In the genomic region with DNA sequence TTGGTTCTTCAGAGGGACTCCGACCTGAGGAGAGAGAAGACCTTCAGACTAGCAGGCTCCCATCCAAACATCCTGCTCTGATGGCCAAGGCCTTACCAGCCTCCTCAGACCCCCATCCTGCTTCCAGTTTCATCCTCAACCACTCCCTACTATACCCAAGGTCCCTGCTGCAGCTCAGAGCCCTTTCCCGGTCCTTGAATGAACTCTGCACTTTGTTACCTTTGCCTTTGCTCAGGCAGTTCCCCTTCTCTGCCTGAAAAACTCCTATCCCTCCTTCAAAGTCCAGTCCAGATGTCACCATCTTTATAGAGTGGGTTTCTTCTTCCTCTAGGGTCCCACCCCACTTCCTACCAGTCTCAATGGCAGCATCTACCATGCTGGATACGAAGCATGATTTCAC, we compare ENCODE assay signal across 3 cellular contexts.
TF ChIP-seq lines count a peak whose summit lies in the region.

No MANE protein-coding gene starts in this region.

TF ChIP-seq in SK-N-SH treated with all-trans-retinoic acid at 6 μM for 48 hours, 23 proteins besides CTCF, POLR2A, EP300 and RAD21:
- TF ChIP-seq, protein P1, sequence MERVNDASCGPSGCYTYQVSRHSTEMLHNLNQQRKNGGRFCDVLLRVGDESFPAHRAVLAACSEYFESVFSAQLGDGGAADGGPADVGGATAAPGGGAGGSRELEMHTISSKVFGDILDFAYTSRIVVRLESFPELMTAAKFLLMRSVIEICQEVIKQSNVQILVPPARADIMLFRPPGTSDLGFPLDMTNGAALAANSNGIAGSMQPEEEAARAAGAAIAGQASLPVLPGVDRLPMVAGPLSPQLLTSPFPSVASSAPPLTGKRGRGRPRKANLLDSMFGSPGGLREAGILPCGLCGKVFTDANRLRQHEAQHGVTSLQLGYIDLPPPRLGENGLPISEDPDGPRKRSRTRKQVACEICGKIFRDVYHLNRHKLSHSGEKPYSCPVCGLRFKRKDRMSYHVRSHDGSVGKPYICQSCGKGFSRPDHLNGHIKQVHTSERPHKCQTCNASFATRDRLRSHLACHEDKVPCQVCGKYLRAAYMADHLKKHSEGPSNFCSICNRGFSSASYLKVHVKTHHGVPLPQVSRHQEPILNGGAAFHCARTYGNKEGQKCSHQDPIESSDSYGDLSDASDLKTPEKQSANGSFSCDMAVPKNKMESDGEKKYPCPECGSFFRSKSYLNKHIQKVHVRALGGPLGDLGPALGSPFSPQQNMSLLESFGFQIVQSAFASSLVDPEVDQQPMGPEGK (CRISPR knock-in tag; IDR thresholded peaks at IDR 0.05; ENCODE audit: borderline replicate concordance) = no peak
- TF ChIP-seq ZFP3 (CRISPR knock-in tag; IDR thresholded peaks at IDR 0.05) (0 out of 2 replicates have a peak, but pooled peaks have one; percentile 17), RARB (CRISPR knock-in tag; IDR thresholded peaks at IDR 0.05) (no peak), TCF4 (CRISPR knock-in tag; IDR thresholded peaks at IDR 0.05; ENCODE audit: borderline replicate concordance) (no peak)

TF ChIP-seq in SK-N-SH, 30 proteins besides CTCF, POLR2A, EP300 and RAD21:
- TF ChIP-seq POLR2AphosphoS5 (IDR thresholded peaks at IDR 0.05; ENCODE audit: low read depth, low read length) (no peak), RXRA (IDR thresholded peaks at IDR 0.05; ENCODE audit: borderline replicate concordance, low read depth) (no peak), EZH2phosphoT487 (IDR thresholded peaks at IDR 0.05; ENCODE audit: borderline replicate concordance, low read depth) (no peak), FOSL2 (IDR thresholded peaks at IDR 0.05; ENCODE audit: borderline replicate concordance, low read depth) (no peak), RFX5 (IDR thresholded peaks at IDR 0.05; ENCODE audit: low read length) (no peak), SMC3 (IDR thresholded peaks at IDR 0.05; ENCODE audit: low read depth, low read length) (no peak), MXI1 (IDR thresholded peaks at IDR 0.05; ENCODE audit: low read depth, low read length) (no peak), NFIC (IDR thresholded peaks at IDR 0.05; ENCODE audit: borderline replicate concordance) (no peak), FOXJ3 (CRISPR knock-in tag; IDR thresholded peaks at IDR 0.05) (no peak), JUND (IDR thresholded peaks at IDR 0.05) (no peak), GATA2 (CRISPR knock-in tag; IDR thresholded peaks at IDR 0.05) (no peak), YY1 (IDR thresholded peaks at IDR 0.05; ENCODE audit: low read depth) (no peak), TAF1 (IDR thresholded peaks at IDR 0.05; ENCODE audit: borderline replicate concordance, low read depth, low read length) (no peak), FOXM1 (IDR thresholded peaks at IDR 0.05; ENCODE audit: low read depth) (no peak)
- TF ChIP-seq, protein P2, sequence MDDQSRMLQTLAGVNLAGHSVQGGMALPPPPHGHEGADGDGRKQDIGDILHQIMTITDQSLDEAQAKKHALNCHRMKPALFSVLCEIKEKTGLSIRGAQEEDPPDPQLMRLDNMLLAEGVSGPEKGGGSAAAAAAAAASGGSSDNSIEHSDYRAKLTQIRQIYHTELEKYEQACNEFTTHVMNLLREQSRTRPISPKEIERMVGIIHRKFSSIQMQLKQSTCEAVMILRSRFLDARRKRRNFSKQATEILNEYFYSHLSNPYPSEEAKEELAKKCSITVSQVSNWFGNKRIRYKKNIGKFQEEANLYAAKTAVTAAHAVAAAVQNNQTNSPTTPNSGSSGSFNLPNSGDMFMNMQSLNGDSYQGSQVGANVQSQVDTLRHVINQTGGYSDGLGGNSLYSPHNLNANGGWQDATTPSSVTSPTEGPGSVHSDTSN (IDR thresholded peaks at IDR 0.05) = no peak
- TF ChIP-seq, protein P3, sequence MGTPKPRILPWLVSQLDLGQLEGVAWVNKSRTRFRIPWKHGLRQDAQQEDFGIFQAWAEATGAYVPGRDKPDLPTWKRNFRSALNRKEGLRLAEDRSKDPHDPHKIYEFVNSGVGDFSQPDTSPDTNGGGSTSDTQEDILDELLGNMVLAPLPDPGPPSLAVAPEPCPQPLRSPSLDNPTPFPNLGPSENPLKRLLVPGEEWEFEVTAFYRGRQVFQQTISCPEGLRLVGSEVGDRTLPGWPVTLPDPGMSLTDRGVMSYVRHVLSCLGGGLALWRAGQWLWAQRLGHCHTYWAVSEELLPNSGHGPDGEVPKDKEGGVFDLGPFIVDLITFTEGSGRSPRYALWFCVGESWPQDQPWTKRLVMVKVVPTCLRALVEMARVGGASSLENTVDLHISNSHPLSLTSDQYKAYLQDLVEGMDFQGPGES (IDR thresholded peaks at IDR 0.05; ENCODE audit: low read depth, low read length) = no peak
- TF ChIP-seq, protein P4, sequence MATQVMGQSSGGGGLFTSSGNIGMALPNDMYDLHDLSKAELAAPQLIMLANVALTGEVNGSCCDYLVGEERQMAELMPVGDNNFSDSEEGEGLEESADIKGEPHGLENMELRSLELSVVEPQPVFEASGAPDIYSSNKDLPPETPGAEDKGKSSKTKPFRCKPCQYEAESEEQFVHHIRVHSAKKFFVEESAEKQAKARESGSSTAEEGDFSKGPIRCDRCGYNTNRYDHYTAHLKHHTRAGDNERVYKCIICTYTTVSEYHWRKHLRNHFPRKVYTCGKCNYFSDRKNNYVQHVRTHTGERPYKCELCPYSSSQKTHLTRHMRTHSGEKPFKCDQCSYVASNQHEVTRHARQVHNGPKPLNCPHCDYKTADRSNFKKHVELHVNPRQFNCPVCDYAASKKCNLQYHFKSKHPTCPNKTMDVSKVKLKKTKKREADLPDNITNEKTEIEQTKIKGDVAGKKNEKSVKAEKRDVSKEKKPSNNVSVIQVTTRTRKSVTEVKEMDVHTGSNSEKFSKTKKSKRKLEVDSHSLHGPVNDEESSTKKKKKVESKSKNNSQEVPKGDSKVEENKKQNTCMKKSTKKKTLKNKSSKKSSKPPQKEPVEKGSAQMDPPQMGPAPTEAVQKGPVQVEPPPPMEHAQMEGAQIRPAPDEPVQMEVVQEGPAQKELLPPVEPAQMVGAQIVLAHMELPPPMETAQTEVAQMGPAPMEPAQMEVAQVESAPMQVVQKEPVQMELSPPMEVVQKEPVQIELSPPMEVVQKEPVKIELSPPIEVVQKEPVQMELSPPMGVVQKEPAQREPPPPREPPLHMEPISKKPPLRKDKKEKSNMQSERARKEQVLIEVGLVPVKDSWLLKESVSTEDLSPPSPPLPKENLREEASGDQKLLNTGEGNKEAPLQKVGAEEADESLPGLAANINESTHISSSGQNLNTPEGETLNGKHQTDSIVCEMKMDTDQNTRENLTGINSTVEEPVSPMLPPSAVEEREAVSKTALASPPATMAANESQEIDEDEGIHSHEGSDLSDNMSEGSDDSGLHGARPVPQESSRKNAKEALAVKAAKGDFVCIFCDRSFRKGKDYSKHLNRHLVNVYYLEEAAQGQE (IDR thresholded peaks at IDR 0.05; ENCODE audit: low read depth, low read length) = no peak

TF ChIP-seq in A549, 52 proteins besides CTCF, POLR2A, EP300 and RAD21:
- TF ChIP-seq HOXA7 (CRISPR knock-in tag; IDR thresholded peaks at IDR 0.05) (no peak), MAZ (IDR thresholded peaks at IDR 0.05; ENCODE audit: borderline replicate concordance, low read depth, low read length) (no peak), ZC3H11A (IDR thresholded peaks at IDR 0.05) (no peak), HDAC2 (IDR thresholded peaks at IDR 0.05) (no peak), FOSB (CRISPR knock-in tag; IDR thresholded peaks at IDR 0.05) (no peak), EHF (CRISPR knock-in tag; IDR thresholded peaks at IDR 0.05) (no peak), ESRRA (IDR thresholded peaks at IDR 0.05; ENCODE audit: borderline replicate concordance, low read length) (no peak)
- TF ChIP-seq, protein P5, sequence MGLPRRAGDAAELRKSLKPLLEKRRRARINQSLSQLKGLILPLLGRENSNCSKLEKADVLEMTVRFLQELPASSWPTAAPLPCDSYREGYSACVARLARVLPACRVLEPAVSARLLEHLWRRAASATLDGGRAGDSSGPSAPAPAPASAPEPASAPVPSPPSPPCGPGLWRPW (IDR thresholded peaks at IDR 0.05) = no peak
- TF ChIP-seq, protein P6, sequence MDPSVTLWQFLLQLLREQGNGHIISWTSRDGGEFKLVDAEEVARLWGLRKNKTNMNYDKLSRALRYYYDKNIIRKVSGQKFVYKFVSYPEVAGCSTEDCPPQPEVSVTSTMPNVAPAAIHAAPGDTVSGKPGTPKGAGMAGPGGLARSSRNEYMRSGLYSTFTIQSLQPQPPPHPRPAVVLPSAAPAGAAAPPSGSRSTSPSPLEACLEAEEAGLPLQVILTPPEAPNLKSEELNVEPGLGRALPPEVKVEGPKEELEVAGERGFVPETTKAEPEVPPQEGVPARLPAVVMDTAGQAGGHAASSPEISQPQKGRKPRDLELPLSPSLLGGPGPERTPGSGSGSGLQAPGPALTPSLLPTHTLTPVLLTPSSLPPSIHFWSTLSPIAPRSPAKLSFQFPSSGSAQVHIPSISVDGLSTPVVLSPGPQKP (IDR thresholded peaks at IDR 0.05; ENCODE audit: low read depth, low read length) = no peak
